In the genomic region with DNA sequence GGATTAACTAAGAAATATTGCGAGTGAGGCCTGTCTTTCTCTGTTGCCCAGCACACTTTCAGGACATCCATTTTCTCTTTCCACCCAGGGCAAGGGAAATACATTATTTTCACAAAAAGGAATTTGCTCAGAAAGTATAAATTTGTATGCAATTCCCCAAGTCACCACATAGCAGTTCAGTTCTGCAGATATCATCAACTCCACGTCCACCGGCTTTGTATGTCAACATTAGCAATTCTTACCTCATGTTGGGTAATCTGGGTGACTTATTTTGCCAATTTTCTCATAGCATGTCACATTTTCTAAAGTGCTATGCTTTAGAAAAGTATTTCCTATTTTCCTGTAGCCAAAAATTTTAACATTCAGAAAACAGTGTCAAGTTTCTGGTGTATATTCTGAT, we compare ENCODE assay signal across 11 cellular contexts.
DNase-seq lines count a peak whose midpoint lies in the region; TF ChIP-seq lines count a peak whose summit lies in the region.
"Had no signal": no experiment of that assay in that cellular context is flagged by ENCODE, and none has a peak within 500 bp of the region (broad histone marks: within the 10 kb centered on the region; RNA-seq: fewer than 3 reads in every experiment).

No MANE protein-coding gene starts in this region.

- CTCF ChIA-PET in AG04449 (lab: Yijun Ruan, JAX), result interaction anchor here (0.8 to 1.6 kb wide), 4 partner anchors 9 to 503 kb away, joined by 3 to 6 read pairs (median 3); a partner anchor contains a TSS
- CTCF ChIA-PET in HEK293 (lab: Yijun Ruan, JAX), result interaction anchor here (0.9 kb wide), 1 partner anchor 8 kb away, joined by 4 read pairs; no protein-coding TSS in a partner anchor

- H3K36me3 ChIP-seq in HEK293 (ENCODE audit: control insufficient read depth in 2 of 2, insufficient read depth in 1 of 2, low read length in 2 of 2), result no peaks in the 10 kb centered on the region

- POLR2A ChIA-PET in AG04449 (lab: Yijun Ruan, JAX), result no interaction called here
- POLR2A ChIA-PET in HEK293 (lab: Yijun Ruan, JAX), result no interaction called here

- no peaks in the 10 kb centered on the region for H3K9me3 ChIP-seq in HEK293 (ENCODE audit: control insufficient read depth, insufficient read depth, low read depth, low read length)

- H3K4me3 ChIP-seq in AG04449 (ENCODE audit: low read depth, low read length), result no peak overlapping the region
- H3K4me3 ChIP-seq in HEK293 (ENCODE audit: low read depth, low read length), result no peak overlapping the region
- H3K4me3 ChIP-seq in WI38 (ENCODE audit: low read depth, low read length), result no peak overlapping the region
- H3K4me3 ChIP-seq: smooth muscle cell had no signal

- no peak overlapping the region for H3K27ac ChIP-seq in HEK293 (ENCODE audit: extremely low read depth, low read depth, low read length)

- DNase-seq in AG04449 (ENCODE audit: low read depth, low spot score) (peak; percentile 37), iris pigment epithelial cell (ENCODE audit: low read depth) (peak; percentile 87), NCI-H82 (lab: John Stamatoyannopoulos, UW) (no peak), activated gamma-delta T cell (lab: John Stamatoyannopoulos, UW) (no peak), NCI-H1417 treated with DMSO at 0.1 percent for 48 hours (lab: John Stamatoyannopoulos, UW) (no peak), GOT3 (lab: John Stamatoyannopoulos, UW) (no peak)
- DNase-seq: aorta, NCI-H345 had no signal

- H3K4me1 ChIP-seq in HEK293 (ENCODE audit: control insufficient read depth, insufficient read depth, low read length), result no peaks in the 10 kb centered on the region

- TF ChIP-seq CTCF in AG04449 (IDR thresholded peaks at IDR 0.05; ENCODE audit: insufficient read depth, low read length, missing control alignments) (peak; percentile 34), HEK293 (tag by site-specific recombination; IDR thresholded peaks at IDR 0.05) (no peak), WI38 (IDR thresholded peaks at IDR 0.05; ENCODE audit: low read depth, low read length) (0 out of 2 replicates have a peak, but pooled peaks have one; percentile 20)

TF ChIP-seq in HEK293, 187 proteins besides CTCF, POLR2A, EP300 and RAD21:
- TF ChIP-seq SCRT2 (tag by site-specific recombination; IDR thresholded peaks at IDR 0.05) (peak; percentile 81), ZNF660 (tag by site-specific recombination; IDR thresholded peaks at IDR 0.05) (0 out of 2 replicates have a peak, but pooled peaks have one; percentile 33), PRDM1 (tag by site-specific recombination; IDR thresholded peaks at IDR 0.05) (no peak)
- TF ChIP-seq, protein P1, sequence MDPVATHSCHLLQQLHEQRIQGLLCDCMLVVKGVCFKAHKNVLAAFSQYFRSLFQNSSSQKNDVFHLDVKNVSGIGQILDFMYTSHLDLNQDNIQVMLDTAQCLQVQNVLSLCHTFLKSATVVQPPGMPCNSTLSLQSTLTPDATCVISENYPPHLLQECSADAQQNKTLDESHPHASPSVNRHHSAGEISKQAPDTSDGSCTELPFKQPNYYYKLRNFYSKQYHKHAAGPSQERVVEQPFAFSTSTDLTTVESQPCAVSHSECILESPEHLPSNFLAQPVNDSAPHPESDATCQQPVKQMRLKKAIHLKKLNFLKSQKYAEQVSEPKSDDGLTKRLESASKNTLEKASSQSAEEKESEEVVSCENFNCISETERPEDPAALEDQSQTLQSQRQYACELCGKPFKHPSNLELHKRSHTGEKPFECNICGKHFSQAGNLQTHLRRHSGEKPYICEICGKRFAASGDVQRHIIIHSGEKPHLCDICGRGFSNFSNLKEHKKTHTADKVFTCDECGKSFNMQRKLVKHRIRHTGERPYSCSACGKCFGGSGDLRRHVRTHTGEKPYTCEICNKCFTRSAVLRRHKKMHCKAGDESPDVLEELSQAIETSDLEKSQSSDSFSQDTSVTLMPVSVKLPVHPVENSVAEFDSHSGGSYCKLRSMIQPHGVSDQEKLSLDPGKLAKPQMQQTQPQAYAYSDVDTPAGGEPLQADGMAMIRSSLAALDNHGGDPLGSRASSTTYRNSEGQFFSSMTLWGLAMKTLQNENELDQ (tag by site-specific recombination; IDR thresholded peaks at IDR 0.05; ENCODE audit: low read depth), result 0 out of 2 replicates have a peak, but pooled peaks have one; percentile 34
- TF ChIP-seq, protein P2, sequence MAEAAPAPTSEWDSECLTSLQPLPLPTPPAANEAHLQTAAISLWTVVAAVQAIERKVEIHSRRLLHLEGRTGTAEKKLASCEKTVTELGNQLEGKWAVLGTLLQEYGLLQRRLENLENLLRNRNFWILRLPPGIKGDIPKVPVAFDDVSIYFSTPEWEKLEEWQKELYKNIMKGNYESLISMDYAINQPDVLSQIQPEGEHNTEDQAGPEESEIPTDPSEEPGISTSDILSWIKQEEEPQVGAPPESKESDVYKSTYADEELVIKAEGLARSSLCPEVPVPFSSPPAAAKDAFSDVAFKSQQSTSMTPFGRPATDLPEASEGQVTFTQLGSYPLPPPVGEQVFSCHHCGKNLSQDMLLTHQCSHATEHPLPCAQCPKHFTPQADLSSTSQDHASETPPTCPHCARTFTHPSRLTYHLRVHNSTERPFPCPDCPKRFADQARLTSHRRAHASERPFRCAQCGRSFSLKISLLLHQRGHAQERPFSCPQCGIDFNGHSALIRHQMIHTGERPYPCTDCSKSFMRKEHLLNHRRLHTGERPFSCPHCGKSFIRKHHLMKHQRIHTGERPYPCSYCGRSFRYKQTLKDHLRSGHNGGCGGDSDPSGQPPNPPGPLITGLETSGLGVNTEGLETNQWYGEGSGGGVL (tag by site-specific recombination; IDR thresholded peaks at IDR 0.05), result no peak
- TF ChIP-seq, protein P3, sequence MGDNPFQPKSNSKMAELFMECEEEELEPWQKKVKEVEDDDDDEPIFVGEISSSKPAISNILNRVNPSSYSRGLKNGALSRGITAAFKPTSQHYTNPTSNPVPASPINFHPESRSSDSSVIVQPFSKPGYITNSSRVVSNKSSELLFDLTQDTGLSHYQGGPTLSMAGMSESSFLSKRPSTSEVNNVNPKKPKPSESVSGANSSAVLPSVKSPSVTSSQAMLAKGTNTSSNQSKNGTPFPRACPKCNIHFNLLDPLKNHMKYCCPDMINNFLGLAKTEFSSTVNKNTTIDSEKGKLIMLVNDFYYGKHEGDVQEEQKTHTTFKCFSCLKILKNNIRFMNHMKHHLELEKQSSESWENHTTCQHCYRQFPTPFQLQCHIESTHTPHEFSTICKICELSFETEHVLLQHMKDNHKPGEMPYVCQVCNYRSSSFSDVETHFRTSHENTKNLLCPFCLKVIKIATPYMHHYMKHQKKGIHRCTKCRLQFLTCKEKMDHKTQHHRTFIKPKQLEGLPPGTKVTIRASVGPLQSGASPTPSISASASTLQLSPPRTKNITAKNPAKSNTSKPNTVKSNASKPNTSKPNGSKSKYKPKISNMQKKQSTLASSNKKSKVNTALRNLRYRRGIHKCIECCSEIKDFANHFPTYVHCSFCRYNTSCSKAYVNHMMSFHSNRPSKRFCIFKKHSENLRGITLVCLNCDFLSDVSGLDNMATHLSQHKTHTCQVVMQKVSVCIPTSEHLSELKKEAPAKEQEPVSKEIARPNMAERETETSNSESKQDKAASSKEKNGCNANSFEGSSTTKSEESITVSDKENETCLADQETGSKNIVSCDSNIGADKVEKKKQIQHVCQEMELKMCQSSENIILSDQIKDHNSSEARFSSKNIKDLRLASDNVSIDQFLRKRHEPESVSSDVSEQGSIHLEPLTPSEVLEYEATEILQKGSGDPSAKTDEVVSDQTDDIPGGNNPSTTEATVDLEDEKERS (tag by site-specific recombination; IDR thresholded peaks at IDR 0.05), result no peak

Comparison
In these comparisons a context has a peak if more than half of its experiments do, and no peak if none do; other contexts are left out.
1. DNase-seq: peak in AG04449 (single experiment) and iris pigment epithelial cell (single experiment); none in NCI-H82 (single experiment), activated gamma-delta T cell (single experiment), NCI-H1417 treated with DMSO at 0.1 percent for 48 hours (single experiment) and GOT3 (single experiment).